16 cellular contexts compared by ENCODE assay signal in the genomic region with DNA sequence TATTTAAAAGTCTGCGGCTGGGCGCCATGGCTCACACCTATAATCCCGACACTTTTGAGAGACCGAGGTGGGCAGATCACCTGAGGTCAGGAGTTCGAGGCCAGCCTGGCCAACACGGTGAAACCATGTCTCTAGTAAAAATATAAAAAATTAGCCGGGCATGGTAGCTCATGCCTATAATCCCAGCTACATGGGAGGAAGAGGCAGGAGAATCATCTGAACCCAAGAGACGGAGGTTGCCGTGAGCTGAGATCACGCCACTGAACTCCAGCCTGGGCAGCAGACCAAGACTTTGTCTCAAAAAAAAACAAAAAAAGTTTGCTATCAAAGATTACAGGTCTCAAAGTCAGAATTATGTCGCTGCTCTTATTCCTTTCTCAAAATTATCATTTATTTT. TPM values are rescaled to one million over a fixed set of nuclear protein-coding genes. Genes with fewer than 3 reads are reported as not detected.
DNase-seq lines count a peak whose midpoint lies in the region; ATAC-seq and TF ChIP-seq lines count a peak whose summit lies in the region.
"Had no signal": no experiment of that assay in that cellular context is flagged by ENCODE, and none has a peak within 500 bp of the region (broad histone marks: within the 10 kb centered on the region; RNA-seq: fewer than 3 reads in every experiment).

No MANE protein-coding gene starts in this region.

- in situ Hi-C loops in KBM-7 (cut with MboI; ENCODE audit: low pct_unique_long_range_greater_than_20kb, low sequenced_read_pairs) = no loop called here

- H3F3A ChIP-seq in SK-N-SH (replicated peaks; ENCODE audit: insufficient read depth) = peaks cover 20% of the 10 kb centered on the region

- WGBS in SK-N-SH (ENCODE audit: low lambda C conversion rate) = 96% methylated on average over 11 of the region's 11 CpGs
- 45% methylated on average over 11 of the region's 11 CpGs for WGBS in liver

- no peak for ATAC-seq in SK-N-SH treated with all-trans-retinoic acid at 6 μM for 48 hours
- no peak for ATAC-seq in T-cell (replicated peaks in 1 of 4)
- ATAC-seq in GM18519 (IDR thresholded peaks at IDR 0.05; ENCODE audit: low FRiP score, unreplicated experiment) = no peak
- no peak for ATAC-seq in HG03280 (IDR thresholded peaks at IDR 0.05; ENCODE audit: unreplicated experiment)
- ATAC-seq: K562 had no signal

- H3K27me3 ChIP-seq in SK-N-SH (ENCODE audit: insufficient read depth) = no peaks in the 10 kb centered on the region
- no peaks in the 10 kb centered on the region for H3K27me3 ChIP-seq in SJSA1 (replicated peaks)
- no peaks in the 10 kb centered on the region for H3K27me3 ChIP-seq in liver (ENCODE audit: control insufficient read depth in 4 of 4, insufficient read depth in 4 of 4, low read length in 3 of 4)

- H3K9ac ChIP-seq in SK-N-SH (no peak overlapping the region), liver (ENCODE audit: low read depth in 1 of 2, low read length in 2 of 2) (no peak overlapping the region)

- H3K4me2 ChIP-seq in SK-N-SH = 0 out of 2 replicates have a peak overlapping the region, but pooled peaks have one; percentile 33

- peaks cover 5% of the 10 kb centered on the region for H3K36me3 Mint-ChIP-seq in T-cell

- no peaks in the 10 kb centered on the region for H4K20me1 ChIP-seq in SK-N-SH (ENCODE audit: insufficient read depth)

- no peak overlapping the region for H3K4me3 Mint-ChIP-seq in T-cell
- H3K4me3 Mint-ChIP-seq: CD4-positive, alpha-beta memory T cell; T-helper 1 cell treated with Interleukin-12 subunit alpha and Interleukin-12 subunit beta and Interleukin-4 antibody, amounts not matched to agents 30 μg/mL and 1 μg/mL, for 36 hours had no signal

- no peaks in the 10 kb centered on the region for H3K9me3 Mint-ChIP-seq in T-cell
- H3K9me3 Mint-ChIP-seq: CD4-positive, alpha-beta memory T cell; T-helper 1 cell treated with Interleukin-12 subunit alpha and Interleukin-12 subunit beta and Interleukin-4 antibody, amounts not matched to agents 30 μg/mL and 1 μg/mL, for 36 hours had no signal

- DNase-seq in SK-N-SH (no peak), SJSA1 (ENCODE audit: low read depth in 1 of 2, low spot score in 2 of 2) (no peak), T-cell (no peak), KBM-7 (no peak)
- DNase-seq: 8988T; Calu3; CD4-positive, alpha-beta memory T cell; GF-D8; NCI-H1694 treated with DMSO at 0.1 percent for 48 hours; SHP77 treated with DMSO at 0.1 percent for 48 hours had no signal

- H3K27ac Mint-ChIP-seq in T-cell = no peak overlapping the region
- H3K27ac Mint-ChIP-seq: CD4-positive, alpha-beta memory T cell; T-helper 1 cell treated with Interleukin-12 subunit alpha and Interleukin-12 subunit beta and Interleukin-4 antibody, amounts not matched to agents 30 μg/mL and 1 μg/mL, for 36 hours had no signal

- H3K4me1 ChIP-seq in SK-N-SH (ENCODE audit: control insufficient read depth in 1 of 2, insufficient read depth in 2 of 2, low read depth in 1 of 2, low read length in 1 of 2) (peaks cover 12% of the 10 kb centered on the region in 2 experiments; a peak in 3 of 4 replicates), SJSA1 (replicated peaks) (peaks cover 44% of the 10 kb centered on the region), liver (ENCODE audit: control insufficient read depth in 4 of 4, insufficient read depth in 4 of 4, low read length in 3 of 4) (peaks cover 0 to 43% (median 36%) of the 10 kb centered on the region in 4 donors)

- no peaks in the 10 kb centered on the region for H3K27me3 Mint-ChIP-seq in T-cell
- H3K27me3 Mint-ChIP-seq: CD4-positive, alpha-beta memory T cell had no signal

- no peaks in the 10 kb centered on the region for H3K9me3 ChIP-seq in SK-N-SH
- H3K9me3 ChIP-seq in SJSA1 (replicated peaks) = no peaks in the 10 kb centered on the region
- H3K9me3 ChIP-seq in liver (ENCODE audit: control insufficient read depth in 4 of 4, low read length in 3 of 4) = no peaks in the 10 kb centered on the region

- H3K27ac ChIP-seq in SK-N-SH (ENCODE audit: low read depth in 2 of 2, low read length in 1 of 2) = peak overlapping the region in 1 of 2 experiments; percentile 84; a peak in 1 of 4 replicates
- peak overlapping the region; percentile 64 for H3K27ac ChIP-seq in SJSA1
- H3K27ac ChIP-seq in liver (ENCODE audit: low read depth in 1 of 2, low read length in 2 of 2) = peak overlapping the region; percentile 79 to 83

- H2AFZ ChIP-seq in SK-N-SH (ENCODE audit: low read depth) = no peak overlapping the region

- H3K36me3 ChIP-seq in SK-N-SH (replicated peaks in 1 of 2; ENCODE audit: control insufficient read depth in 1 of 2, insufficient read depth in 2 of 2, low read length in 1 of 2) (peaks cover 4 to 6% of the 10 kb centered on the region in 2 experiments), SJSA1 (no peaks in the 10 kb centered on the region; the same call in 1 of the 2 replicates), liver (ENCODE audit: control insufficient read depth in 4 of 4, insufficient read depth in 3 of 4, low read depth in 1 of 4, low read length in 3 of 4) (no peaks in the 10 kb centered on the region)

- H3K4me1 Mint-ChIP-seq in T-cell = no peaks in the 10 kb centered on the region

- H3K4me3 ChIP-seq in SK-N-SH (ENCODE audit: low read depth in 2 of 2, low read length in 1 of 2) = no peak overlapping the region
- H3K4me3 ChIP-seq in SJSA1 = no peak overlapping the region
- H3K4me3 ChIP-seq in liver (ENCODE audit: low read depth in 1 of 3, low read length in 3 of 3) = peak overlapping the region; percentile 13 to 23 (median 22)
- H3K4me3 ChIP-seq: K562 had no signal

- no peak for TF ChIP-seq CTCF in SK-N-SH (IDR thresholded peaks at IDR 0.05)
- TF ChIP-seq CTCF in liver (IDR thresholded peaks at IDR 0.05; ENCODE audit: low read depth, low read length, missing input control) = no peak

- H3K79me2 ChIP-seq in SK-N-SH (ENCODE audit: insufficient read depth) = no peaks in the 10 kb centered on the region

- POLR2A ChIA-PET in SK-N-SH (lab: Yijun Ruan, JAX) = no interaction called here
- POLR2A ChIA-PET in T-cell (lab: Charles Lee) = interaction anchor here in 1 of 2 donors (0.8 kb wide), 1 partner anchor 312 kb away, joined by 3 read pairs; no protein-coding TSS in a partner anchor

- TF ChIP-seq RAD21 in SK-N-SH (IDR thresholded peaks at IDR 0.05; ENCODE audit: low read length) (no peak), liver (IDR thresholded peaks at IDR 0.05) (no peak)

- no peak for TF ChIP-seq EP300 in SK-N-SH (IDR thresholded peaks at IDR 0.05; ENCODE audit: borderline replicate concordance in 1 of 2, low read depth in 1 of 2, low read length in 1 of 2)

- CTCF ChIA-PET in SK-N-SH (lab: Yijun Ruan, JAX) (interaction anchor here (0.9 to 4.2 kb wide), 10 partner anchors 8 to 489 kb away, joined by 3 to 23 read pairs (median 6); no protein-coding TSS in a partner anchor), T-cell (lab: Charles Lee) (no interaction called here)

- no peaks in the 10 kb centered on the region for H3K9me2 ChIP-seq in SK-N-SH

TF ChIP-seq in SK-N-SH, 30 proteins besides CTCF, POLR2A, EP300 and RAD21 (continues in another document):
- TF ChIP-seq NRF1 (IDR thresholded peaks at IDR 0.05; ENCODE audit: low read depth, low read length) (no peak), EZH2phosphoT487 (IDR thresholded peaks at IDR 0.05; ENCODE audit: borderline replicate concordance, low read depth) (no peak), SMC3 (IDR thresholded peaks at IDR 0.05; ENCODE audit: low read depth, low read length) (no peak), FOXJ3 (CRISPR knock-in tag; IDR thresholded peaks at IDR 0.05) (no peak), POLR2AphosphoS5 (IDR thresholded peaks at IDR 0.05; ENCODE audit: low read depth, low read length) (no peak), MEF2A (IDR thresholded peaks at IDR 0.05; ENCODE audit: borderline replicate concordance, low read depth) (no peak)
- TF ChIP-seq, protein P1, sequence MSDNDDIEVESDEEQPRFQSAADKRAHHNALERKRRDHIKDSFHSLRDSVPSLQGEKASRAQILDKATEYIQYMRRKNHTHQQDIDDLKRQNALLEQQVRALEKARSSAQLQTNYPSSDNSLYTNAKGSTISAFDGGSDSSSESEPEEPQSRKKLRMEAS (IDR thresholded peaks at IDR 0.05; ENCODE audit: low read depth) = no peak

TF ChIP-seq in SK-N-SH treated with all-trans-retinoic acid at 6 μM for 48 hours, 23 proteins besides CTCF, POLR2A, EP300 and RAD21 (continues in another document):
- TF ChIP-seq ARNTL (CRISPR knock-in tag; IDR thresholded peaks at IDR 0.05; ENCODE audit: borderline replicate concordance, low read depth) (no peak), ZC3H10 (CRISPR knock-in tag; IDR thresholded peaks at IDR 0.05) (no peak)

TF ChIP-seq in liver, 16 proteins besides CTCF, POLR2A, EP300 and RAD21:
- TF ChIP-seq HNF4A (conservative IDR thresholded peaks at IDR 0.05) = peak in 1 of 2 donors; percentile 0
- TF ChIP-seq, protein P2, sequence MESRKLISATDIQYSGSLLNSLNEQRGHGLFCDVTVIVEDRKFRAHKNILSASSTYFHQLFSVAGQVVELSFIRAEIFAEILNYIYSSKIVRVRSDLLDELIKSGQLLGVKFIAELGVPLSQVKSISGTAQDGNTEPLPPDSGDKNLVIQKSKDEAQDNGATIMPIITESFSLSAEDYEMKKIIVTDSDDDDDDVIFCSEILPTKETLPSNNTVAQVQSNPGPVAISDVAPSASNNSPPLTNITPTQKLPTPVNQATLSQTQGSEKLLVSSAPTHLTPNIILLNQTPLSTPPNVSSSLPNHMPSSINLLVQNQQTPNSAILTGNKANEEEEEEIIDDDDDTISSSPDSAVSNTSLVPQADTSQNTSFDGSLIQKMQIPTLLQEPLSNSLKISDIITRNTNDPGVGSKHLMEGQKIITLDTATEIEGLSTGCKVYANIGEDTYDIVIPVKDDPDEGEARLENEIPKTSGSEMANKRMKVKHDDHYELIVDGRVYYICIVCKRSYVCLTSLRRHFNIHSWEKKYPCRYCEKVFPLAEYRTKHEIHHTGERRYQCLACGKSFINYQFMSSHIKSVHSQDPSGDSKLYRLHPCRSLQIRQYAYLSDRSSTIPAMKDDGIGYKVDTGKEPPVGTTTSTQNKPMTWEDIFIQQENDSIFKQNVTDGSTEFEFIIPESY (IDR thresholded peaks at IDR 0.05) = no peak

RNA-seq across cellular contexts. Expression of a gene that starts 55.5 kb away (rescaled TPM):
- polyA plus RNA-seq in SK-N-SH (2012; rRNA removed) = 71.8 and 84.6 TPM in 2 replicates
- polyA plus RNA-seq in SK-N-SH (2012; cell fraction: cytosol; rRNA removed) = 101 and 119 TPM in 2 replicates
- polyA plus RNA-seq in SK-N-SH (2012; cell fraction: nucleus; rRNA removed) = 20.9 and 36.2 TPM in 2 replicates
- total RNA-seq in SJSA1 (2014; rRNA removed; shearing (Covaris generic)) = 57.0 and 61.4 TPM in 2 replicates
- total RNA-seq in liver = 10 to 100 TPM; 27.7 to 56.6 TPM
- 10 to 100 TPM; 59.7 to 78.9 TPM for polyA plus RNA-seq in liver
- 10 to 100 TPM in 4 of 5 donors, 1 to 10 TPM in 1; 9.8 to 12.5 (median 12.0) TPM for total RNA-seq in T-cell

Comparison
In these comparisons a context has a peak if more than half of its experiments do, and no peak if none do; other contexts are left out.
1. H3K4me3 ChIP-seq: peak in liver (3 of 3); none in SK-N-SH (0 of 2) and SJSA1 (single experiment).